Comparison of ENCODE assay signal across 2 cellular contexts in genomic region chr15:65373163-65373651, GRCh38.
TF ChIP-seq lines count a peak whose summit lies in the region.

No MANE protein-coding gene starts in this region.

TF ChIP-seq in SK-N-SH, 30 proteins besides CTCF, POLR2A, EP300 and RAD21:
- TF ChIP-seq ZBTB33 (IDR thresholded peaks at IDR 0.05; ENCODE audit: borderline replicate concordance, low read depth) = no peak
- no peak for TF ChIP-seq SIN3A (IDR thresholded peaks at IDR 0.05; ENCODE audit: borderline replicate concordance, low read depth, low read length)
- no peak for TF ChIP-seq NRF1 (IDR thresholded peaks at IDR 0.05; ENCODE audit: low read depth, low read length)
- TF ChIP-seq REST (IDR thresholded peaks at IDR 0.05; ENCODE audit: low read depth, low read length) = no peak
- peak; percentile 27; the same call in 1 of the 2 replicates for TF ChIP-seq PBX3 (IDR thresholded peaks at IDR 0.05)

TF ChIP-seq in SK-N-SH treated with all-trans-retinoic acid at 6 μM for 48 hours, 23 proteins besides CTCF, POLR2A, EP300 and RAD21:
- TF ChIP-seq CSDC2 (CRISPR knock-in tag; IDR thresholded peaks at IDR 0.05) (no peak), RARB (CRISPR knock-in tag; IDR thresholded peaks at IDR 0.05) (no peak), OSR1 (CRISPR knock-in tag; IDR thresholded peaks at IDR 0.05) (no peak), TCF4 (CRISPR knock-in tag; IDR thresholded peaks at IDR 0.05; ENCODE audit: borderline replicate concordance) (no peak), ZNF8 (CRISPR knock-in tag; IDR thresholded peaks at IDR 0.05) (no peak), TSHZ2 (CRISPR knock-in tag; IDR thresholded peaks at IDR 0.05) (no peak), ZNF70 (CRISPR knock-in tag; IDR thresholded peaks at IDR 0.05) (no peak), CSRNP3 (CRISPR knock-in tag; IDR thresholded peaks at IDR 0.05) (no peak), POU6F1 (CRISPR knock-in tag; IDR thresholded peaks at IDR 0.05; ENCODE audit: borderline replicate concordance, low read depth) (no peak), PATZ1 (CRISPR knock-in tag; IDR thresholded peaks at IDR 0.05; ENCODE audit: borderline replicate concordance) (no peak), PPARA (CRISPR knock-in tag; IDR thresholded peaks at IDR 0.05; ENCODE audit: borderline replicate concordance) (no peak), BACH2 (CRISPR knock-in tag; IDR thresholded peaks at IDR 0.05; ENCODE audit: borderline replicate concordance) (no peak), CREB5 (CRISPR knock-in tag; IDR thresholded peaks at IDR 0.05; ENCODE audit: low read depth) (no peak), ZFP3 (CRISPR knock-in tag; IDR thresholded peaks at IDR 0.05) (no peak)
